ENCODE assay signal across 22 cellular contexts in genomic region chr4:38106301-38106700, GRCh38.
A peak's percentile ranks its signal among the peaks of the same experiment; 100 is the strongest.
DNase-seq lines count a peak whose midpoint lies in the region; TF ChIP-seq lines count a peak whose summit lies in the region.
"Had no signal": no experiment of that assay in that cellular context is flagged by ENCODE, and none has a peak within 500 bp of the region (broad histone marks: within the 10 kb centered on the region; RNA-seq: fewer than 3 reads in every experiment).

No MANE protein-coding gene starts in this region.

- H3K9me3 Mint-ChIP-seq in chondrocyte (ENCODE audit: low read depth): no peaks in the 10 kb centered on the region
- H3K9me3 Mint-ChIP-seq: activated CD4-positive, alpha-beta memory T cell treated with anti-CD3 and anti-CD28 coated beads for 36 hours; activated naive CD4-positive, alpha-beta T cell treated with anti-CD3 and anti-CD28 coated beads for 36 hours; stimulated activated memory B cell treated with anti-CD40 and anti-IgM and Interleukin-4, amounts not matched to agents 10 μg/mL and 1 μg/mL and 100 μg/mL, for 72 hours had no signal

- H2AK5ac ChIP-seq in mesenchymal stem cell (ENCODE audit: low read length, severe bottlenecking): no peak overlapping the region

- H3K4me3 ChIP-seq in MM.1S (ENCODE audit: low read length) (no peak overlapping the region), mesenchymal stem cell (ENCODE audit: insufficient read depth in 1 of 2, low read depth in 1 of 2, low read length in 2 of 2) (no peak overlapping the region), lower leg skin (ENCODE audit: low read depth, poor library complexity, severe bottlenecking) (no peak overlapping the region)
- H3K4me3 ChIP-seq: heart right ventricle, smooth muscle cell, testis, vagina had no signal

- peak overlapping the region; percentile 73 for H4K8ac ChIP-seq in mesenchymal stem cell (ENCODE audit: low read length)

- H2BK12ac ChIP-seq in mesenchymal stem cell (ENCODE audit: low read length in 2 of 2): peak overlapping the region; percentile 61 to 82

- H3K36me3 Mint-ChIP-seq in chondrocyte (ENCODE audit: low read depth): peaks cover 16% of the 10 kb centered on the region

- H3K79me1 ChIP-seq in mesenchymal stem cell (replicated peaks; ENCODE audit: low read length, poor library complexity, severe bottlenecking): peaks cover 7% of the 10 kb centered on the region

- no peaks in the 10 kb centered on the region for H3K9me2 ChIP-seq in MM.1S (replicated peaks; ENCODE audit: insufficient read depth, low read length)

- H2BK15ac ChIP-seq in mesenchymal stem cell (ENCODE audit: low read depth, poor library complexity, severe bottlenecking): peak overlapping the region; percentile 12

- H3K9ac ChIP-seq in MM.1S (ENCODE audit: low read length): no peak overlapping the region
- H3K9ac ChIP-seq in mesenchymal stem cell (ENCODE audit: low read length): no peak overlapping the region

- H3K27me3 Mint-ChIP-seq in chondrocyte (ENCODE audit: low read depth): no peaks in the 10 kb centered on the region
- H3K27me3 Mint-ChIP-seq: activated CD4-positive, alpha-beta memory T cell treated with anti-CD3 and anti-CD28 coated beads for 36 hours; stimulated activated memory B cell treated with anti-CD40 and anti-IgM and Interleukin-4, amounts not matched to agents 10 μg/mL and 1 μg/mL and 100 μg/mL, for 72 hours had no signal

- peak overlapping the region; percentile 90 for H3K27ac Mint-ChIP-seq in chondrocyte (ENCODE audit: unreplicated experiment)
- H3K27ac Mint-ChIP-seq: activated CD4-positive, alpha-beta memory T cell treated with anti-CD3 and anti-CD28 coated beads for 36 hours; activated naive CD4-positive, alpha-beta T cell treated with anti-CD3 and anti-CD28 coated beads for 36 hours had no signal

- peak overlapping the region in 1 of 2 experiments; percentile 88 for H3K4ac ChIP-seq in mesenchymal stem cell (ENCODE audit: low read depth in 1 of 2, low read length in 2 of 2)

- H3K18ac ChIP-seq in mesenchymal stem cell (ENCODE audit: low read depth in 1 of 2, low read length in 2 of 2): peak overlapping the region; percentile 84 to 86

- no peak overlapping the region for H3K4me3 Mint-ChIP-seq in chondrocyte (ENCODE audit: unreplicated experiment)
- H3K4me3 Mint-ChIP-seq: activated CD4-positive, alpha-beta memory T cell treated with anti-CD3 and anti-CD28 coated beads for 36 hours; activated naive CD4-positive, alpha-beta T cell treated with anti-CD3 and anti-CD28 coated beads for 36 hours; stimulated activated memory B cell treated with anti-CD40 and anti-IgM and Interleukin-4, amounts not matched to agents 10 μg/mL and 1 μg/mL and 100 μg/mL, for 72 hours had no signal

- H4K20me1 ChIP-seq in MM.1S (ENCODE audit: insufficient read depth, low read length): no peaks in the 10 kb centered on the region

- no peaks in the 10 kb centered on the region for H3K9me3 ChIP-seq in MM.1S (replicated peaks; ENCODE audit: insufficient read depth, low read length)
- no peaks in the 10 kb centered on the region for H3K9me3 ChIP-seq in mesenchymal stem cell (ENCODE audit: control insufficient read depth, low read length)
- H3K9me3 ChIP-seq: heart right ventricle, testis, vagina had no signal

- H3K23ac ChIP-seq in mesenchymal stem cell (ENCODE audit: low read length in 2 of 2): peak overlapping the region in 1 of 2 experiments; percentile 57

- H3K4me2 ChIP-seq in MM.1S (ENCODE audit: low read depth, low read length): peak overlapping the region; percentile 46; the same call in 1 of the 2 replicates
- no peak overlapping the region for H3K4me2 ChIP-seq in mesenchymal stem cell (ENCODE audit: low read length, poor library complexity, severe bottlenecking)
- H3K4me2 ChIP-seq: smooth muscle cell had no signal

- H3F3A ChIP-seq in MM.1S (ENCODE audit: insufficient read depth, low read length): peaks cover 9% of the 10 kb centered on the region

- H3K14ac ChIP-seq in mesenchymal stem cell (ENCODE audit: low read length in 2 of 2): peak overlapping the region in 1 of 2 experiments; percentile 61

- TF ChIP-seq CTCF in MM.1S (IDR thresholded peaks at IDR 0.05; ENCODE audit: low read length): no peak
- TF ChIP-seq CTCF in chondrocyte (IDR thresholded peaks at IDR 0.05): no peak
- TF ChIP-seq CTCF in lower leg skin (IDR thresholded peaks at IDR 0.05): no peak

- no peak overlapping the region for H2BK5ac ChIP-seq in mesenchymal stem cell (ENCODE audit: low read depth, low read length, poor library complexity, severe bottlenecking)

- TF ChIP-seq POLR2A in lower leg skin (IDR thresholded peaks at IDR 0.05): no peak

- H3K36me3 ChIP-seq in MM.1S (replicated peaks; ENCODE audit: insufficient read depth, low read length) (no peaks in the 10 kb centered on the region), mesenchymal stem cell (ENCODE audit: control insufficient read depth in 1 of 2, insufficient read depth in 2 of 2, low read depth in 1 of 2, low read length in 2 of 2) (peaks cover 9 to 28% of the 10 kb centered on the region in 2 experiments)

- H3K27me3 ChIP-seq in MM.1S (replicated peaks; ENCODE audit: insufficient read depth, low read length) (no peaks in the 10 kb centered on the region), mesenchymal stem cell (ENCODE audit: control insufficient read depth in 1 of 2, insufficient read depth in 1 of 2, low read length in 2 of 2) (no peaks in the 10 kb centered on the region)
- H3K27me3 ChIP-seq: heart right ventricle, testis, vagina had no signal

- H3K4me1 Mint-ChIP-seq in chondrocyte (ENCODE audit: low read depth): peaks cover 30% of the 10 kb centered on the region
- H3K4me1 Mint-ChIP-seq: stimulated activated memory B cell treated with anti-CD40 and anti-IgM and Interleukin-4, amounts not matched to agents 10 μg/mL and 1 μg/mL and 100 μg/mL, for 72 hours had no signal

- DNase-seq in EH (ENCODE audit: low read depth): peak; percentile 49
- DNase-seq in MM.1S: no peak
- DNase-seq in chondrocyte (ENCODE audit: low spot score): no peak
- DNase-seq in mesenchymal stem cell: no peak
- no peak for DNase-seq in activated effector memory CD4-positive, alpha-beta T cell treated with Interleukin-2 at 50 U/mL for 16 hours
- DNase-seq in lower leg skin (ENCODE audit: low spot score in 2 of 2): no peak
- no peak for DNase-seq in DMS114 treated with DMSO at 0.1 percent for 48 hours (lab: John Stamatoyannopoulos, UW; ENCODE audit: unreplicated experiment)
- no peak for DNase-seq in foreskin melanocyte
- DNase-seq: activated CD4-positive, alpha-beta memory T cell treated with anti-CD3 and anti-CD28 coated beads for 36 hours; activated naive CD4-positive, alpha-beta T cell treated with anti-CD3 and anti-CD28 coated beads for 36 hours; activated T-cell treated with anti-CD3 and anti-CD28 coated beads, Interleukin-2, amount 50 U/mL, for 1 hour; amygdala; heart right ventricle; NCI-H1417 treated with DMSO at 0.1 percent for 48 hours; NCI-H2107; retina; testis had no signal

- H3K4me1 ChIP-seq in MM.1S (ENCODE audit: low read length) (peaks cover 31% of the 10 kb centered on the region), mesenchymal stem cell (ENCODE audit: control insufficient read depth, insufficient read depth, low read depth, low read length) (peaks cover 13% of the 10 kb centered on the region)
- H3K4me1 ChIP-seq: vagina had no signal

- H2AFZ ChIP-seq in MM.1S (ENCODE audit: low read length) (no peak overlapping the region), mesenchymal stem cell (ENCODE audit: low read depth, low read length) (no peak overlapping the region)

- H3K27ac ChIP-seq in MM.1S (ENCODE audit: low read length) (peak overlapping the region; percentile 69; the same call in 1 of the 2 replicates), mesenchymal stem cell (ENCODE audit: low read length, poor library complexity, severe bottlenecking) (no peak overlapping the region)
- H3K27ac ChIP-seq: C4-2B, HL-60, testis, vagina had no signal

- peak overlapping the region; percentile 34 for H4K91ac ChIP-seq in mesenchymal stem cell (ENCODE audit: low read length)

- H3K79me2 ChIP-seq in MM.1S (ENCODE audit: low read length): peaks cover 9% of the 10 kb centered on the region

- intact Hi-C loops in lower leg skin (cut with DNase I; ENCODE audit: low total_unique reads): no loop called here

- WGBS in mesenchymal stem cell: 93% methylated on average over 4 of the region's 4 CpGs
- WGBS in lower leg skin, 2 donors: 83 to 87% methylated on average over 4 of the region's 4 CpGs

- peak overlapping the region; percentile 27 for H2BK120ac ChIP-seq in mesenchymal stem cell (ENCODE audit: low read depth, low read length)
